In genomic region chr6:64685401-64685800, GRCh38 we compare ENCODE assay signal across 21 cellular contexts.
"Had no signal": no experiment of that assay in that cellular context is flagged by ENCODE, and none has a peak within 500 bp of the region (broad histone marks: within the 10 kb centered on the region; RNA-seq: fewer than 3 reads in every experiment).

No MANE protein-coding gene starts in this region.

- H3K27ac ChIP-seq: coronary artery, heart left ventricle, neural progenitor cell, ovary had no signal

- H3K9me3 ChIP-seq: ovary had no signal

- H3K27me3 ChIP-seq: heart left ventricle, neural progenitor cell, ovary had no signal

- ATAC-seq: heart left ventricle, left lobe of liver, natural killer cell, right cardiac atrium had no signal

- DNase-seq: effector CD4-positive, alpha-beta T cell; endodermal cell; foreskin melanocyte; heart left ventricle; hippocampal formation; kidney glomerular epithelial cell; mammary epithelial cell; natural killer cell; nucleus accumbens; ovary; right cardiac atrium; small intestine; stimulated activated CD4-positive, alpha-beta T cell treated with anti-CD3 and anti-CD28 coated beads, Interleukin-12 subunit alpha, Interleukin-12 subunit beta, amount 100 ng/mL, for 4 hours; stimulated activated naive CD4-positive, alpha-beta T cell treated with Interleukin-2 at 50 U/mL for 16 hours had no signal

- H3K4me1 Mint-ChIP-seq: mesothelial cell of epicardium, natural killer cell, neural progenitor cell had no signal

- H3K4me3 Mint-ChIP-seq: endodermal cell, mesothelial cell of epicardium, natural killer cell, neural progenitor cell, type B pancreatic cell had no signal

- H2AFZ ChIP-seq: neural progenitor cell had no signal

- H3K9ac ChIP-seq: neural progenitor cell had no signal

- H3K27ac Mint-ChIP-seq: endodermal cell, mesothelial cell of epicardium, natural killer cell, neural progenitor cell, progenitor cell of endocrine pancreas, type B pancreatic cell had no signal

- H3K4me3 ChIP-seq: coronary artery, heart left ventricle, neural progenitor cell, ovary had no signal

- FAIRE-seq: urothelium cell line had no signal

- H3K4me1 ChIP-seq: heart left ventricle, neural progenitor cell had no signal

- H3K36me3 Mint-ChIP-seq: mesothelial cell of epicardium, natural killer cell, neural progenitor cell, type B pancreatic cell had no signal

- H3K27me3 Mint-ChIP-seq: progenitor cell of endocrine pancreas, type B pancreatic cell had no signal

- H3K36me3 ChIP-seq: heart left ventricle, neural progenitor cell, ovary had no signal

- H3K4me2 ChIP-seq: neural progenitor cell had no signal
